In the genomic region with DNA sequence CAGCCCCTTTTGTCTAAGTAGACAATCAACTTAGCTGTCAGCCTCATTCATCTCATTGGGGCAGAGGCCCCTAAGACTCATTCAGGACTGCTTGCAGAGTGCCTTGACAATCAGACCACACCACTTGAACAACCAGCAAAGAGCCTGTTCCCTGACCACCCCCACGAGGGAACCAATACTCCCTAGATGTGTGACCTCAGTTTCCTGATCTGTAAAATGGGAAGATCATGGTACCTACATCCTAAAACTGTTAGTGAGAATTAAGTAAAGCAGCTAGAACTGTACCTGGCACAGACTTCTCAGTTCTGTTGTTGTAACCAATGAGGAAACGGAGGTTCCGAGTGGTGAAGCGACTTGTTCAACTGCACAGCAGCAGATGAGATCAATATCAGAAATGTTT, we compare ENCODE assay signal across 19 cellular contexts.
DNase-seq lines count a peak whose midpoint lies in the region; ATAC-seq and TF ChIP-seq lines count a peak whose summit lies in the region.
"Had no signal": no experiment of that assay in that cellular context is flagged by ENCODE, and none has a peak within 500 bp of the region (broad histone marks: within the 10 kb centered on the region; RNA-seq: fewer than 3 reads in every experiment).

No MANE protein-coding gene starts in this region.

- H3K9me3 Mint-ChIP-seq in T-helper 2 cell treated with Interferon-gamma antibody and Interleukin-4, amounts not matched to agents 5 μg/mL and 100 μg/mL, for 36 hours: no peaks in the 10 kb centered on the region
- no peaks in the 10 kb centered on the region for H3K9me3 Mint-ChIP-seq in CD4-positive, alpha-beta T cell
- H3K9me3 Mint-ChIP-seq in activated B cell treated with CpG ODN at 0.5 μM for 24 hours (no peaks in the 10 kb centered on the region), immature natural killer cell (no peaks in the 10 kb centered on the region)
- H3K9me3 Mint-ChIP-seq: IgD-negative memory B cell had no signal

- ATAC-seq in CD4-positive, alpha-beta T cell (ENCODE audit: poor library complexity): no peak
- ATAC-seq in activated B cell treated with CpG ODN at 0.5 μM for 24 hours (ENCODE audit: low read depth) (no peak), GM21360 (IDR thresholded peaks at IDR 0.05; ENCODE audit: unreplicated experiment) (no peak)
- ATAC-seq: HCT116, PC-3 had no signal

- CTCF ChIA-PET in CD4-positive, alpha-beta T cell (lab: Charles Lee): no interaction called here
- CTCF ChIA-PET in activated B cell treated with CpG ODN at 0.5 μM for 24 hours (lab: Charles Lee): no interaction called here

- H3K27ac Mint-ChIP-seq in T-helper 2 cell treated with Interferon-gamma antibody and Interleukin-4, amounts not matched to agents 5 μg/mL and 100 μg/mL, for 36 hours: no peak overlapping the region
- H3K27ac Mint-ChIP-seq in CD4-positive, alpha-beta T cell: peak overlapping the region; percentile 90
- H3K27ac Mint-ChIP-seq in activated B cell treated with CpG ODN at 0.5 μM for 24 hours (peak overlapping the region; percentile 61), immature natural killer cell (peak overlapping the region in 4 of 6 donors; percentile 30 to 86 (median 50))

- intact Hi-C loops in CD4-positive, alpha-beta T cell (cut with DNase I, micrococcal nuclease): no loop called here
- intact Hi-C loops in activated B cell treated with CpG ODN at 0.5 μM for 24 hours (cut with micrococcal nuclease): no loop called here

- peak overlapping the region; percentile 77 for H3K4me3 Mint-ChIP-seq in T-helper 2 cell treated with Interferon-gamma antibody and Interleukin-4, amounts not matched to agents 5 μg/mL and 100 μg/mL, for 36 hours
- peak overlapping the region; percentile 27 for H3K4me3 Mint-ChIP-seq in CD4-positive, alpha-beta T cell
- no peak overlapping the region for H3K4me3 Mint-ChIP-seq in activated B cell treated with CpG ODN at 0.5 μM for 24 hours
- peak overlapping the region in 4 of 5 donors; percentile 41 to 87 (median 78) for H3K4me3 Mint-ChIP-seq in immature natural killer cell

- no peak overlapping the region for H3K27ac ChIP-seq in CD4-positive, alpha-beta T cell (ENCODE audit: low read depth, low read length)
- H3K27ac ChIP-seq: 22Rv1, GM23248, RWPE1, SJCRH30 had no signal

- H3K36me3 Mint-ChIP-seq in T-helper 2 cell treated with Interferon-gamma antibody and Interleukin-4, amounts not matched to agents 5 μg/mL and 100 μg/mL, for 36 hours (ENCODE audit: low read depth): no peaks in the 10 kb centered on the region
- H3K36me3 Mint-ChIP-seq in CD4-positive, alpha-beta T cell (ENCODE audit: low read depth): no peaks in the 10 kb centered on the region
- H3K36me3 Mint-ChIP-seq in activated B cell treated with CpG ODN at 0.5 μM for 24 hours (ENCODE audit: low read depth) (no peaks in the 10 kb centered on the region), immature natural killer cell (no peaks in the 10 kb centered on the region)
- H3K36me3 Mint-ChIP-seq: IgD-negative memory B cell had no signal

- H3K9me3 ChIP-seq in CD4-positive, alpha-beta T cell (ENCODE audit: control insufficient read depth, low read length): no peaks in the 10 kb centered on the region
- H3K9me3 ChIP-seq: Caco-2, SJCRH30 had no signal

- DNase-seq in T-helper 2 cell treated with Interferon-gamma antibody and Interleukin-4, amounts not matched to agents 5 μg/mL and 100 μg/mL, for 36 hours (ENCODE audit: low spot score): no peak
- no peak for DNase-seq in T-helper 2 cell
- no peak for DNase-seq in CD4-positive, alpha-beta T cell
- DNase-seq in activated B cell treated with CpG ODN at 0.5 μM for 24 hours: no peak
- DNase-seq in immature natural killer cell: no peak
- DNase-seq in DMS153 treated with DMSO at 0.1 percent for 48 hours (lab: John Stamatoyannopoulos, UW; ENCODE audit: unreplicated experiment): no peak
- DNase-seq in hypothalamus (lab: John Stamatoyannopoulos, UW): no peak
- DNase-seq: Caco-2, DMS153, NCI-H1930, NCI-H69, PC-3, SJCRH30 had no signal

- H3K4me1 Mint-ChIP-seq in T-helper 2 cell treated with Interferon-gamma antibody and Interleukin-4, amounts not matched to agents 5 μg/mL and 100 μg/mL, for 36 hours (ENCODE audit: low read depth): peaks cover 75% of the 10 kb centered on the region
- H3K4me1 Mint-ChIP-seq in CD4-positive, alpha-beta T cell (ENCODE audit: low read depth): peaks cover 78% of the 10 kb centered on the region
- H3K4me1 Mint-ChIP-seq in activated B cell treated with CpG ODN at 0.5 μM for 24 hours: peaks cover 55% of the 10 kb centered on the region
- peaks cover 56 to 66% of the 10 kb centered on the region in 2 donors for H3K4me1 Mint-ChIP-seq in immature natural killer cell

- peaks cover 9% of the 10 kb centered on the region for H3K27me3 ChIP-seq in CD4-positive, alpha-beta T cell (ENCODE audit: control insufficient read depth, insufficient read depth, low read length)

- peaks cover 7% of the 10 kb centered on the region for H3K27me3 Mint-ChIP-seq in T-helper 2 cell treated with Interferon-gamma antibody and Interleukin-4, amounts not matched to agents 5 μg/mL and 100 μg/mL, for 36 hours (ENCODE audit: low read depth)
- H3K27me3 Mint-ChIP-seq in CD4-positive, alpha-beta T cell: peaks cover 37% of the 10 kb centered on the region
- H3K27me3 Mint-ChIP-seq in activated B cell treated with CpG ODN at 0.5 μM for 24 hours (no peaks in the 10 kb centered on the region), immature natural killer cell (ENCODE audit: low read depth in 3 of 3) (peaks cover 4 to 15% (median 6%) of the 10 kb centered on the region in 3 donors)
- H3K27me3 Mint-ChIP-seq: IgD-negative memory B cell had no signal

- POLR2A ChIA-PET in CD4-positive, alpha-beta T cell (lab: Charles Lee): no interaction called here
- POLR2A ChIA-PET in activated B cell treated with CpG ODN at 0.5 μM for 24 hours (lab: Charles Lee): interaction anchor here (4.4 kb wide), 1 partner anchor 85 kb away, joined by 85 read pairs; no protein-coding TSS in a partner anchor

- TF ChIP-seq CTCF in CD4-positive, alpha-beta T cell (IDR thresholded peaks at IDR 0.05): no peak
- TF ChIP-seq CTCF in activated B cell treated with CpG ODN at 0.5 μM for 24 hours (IDR thresholded peaks at IDR 0.05): no peak
